Comparison of ENCODE assay signal across 21 cellular contexts in the genomic region with DNA sequence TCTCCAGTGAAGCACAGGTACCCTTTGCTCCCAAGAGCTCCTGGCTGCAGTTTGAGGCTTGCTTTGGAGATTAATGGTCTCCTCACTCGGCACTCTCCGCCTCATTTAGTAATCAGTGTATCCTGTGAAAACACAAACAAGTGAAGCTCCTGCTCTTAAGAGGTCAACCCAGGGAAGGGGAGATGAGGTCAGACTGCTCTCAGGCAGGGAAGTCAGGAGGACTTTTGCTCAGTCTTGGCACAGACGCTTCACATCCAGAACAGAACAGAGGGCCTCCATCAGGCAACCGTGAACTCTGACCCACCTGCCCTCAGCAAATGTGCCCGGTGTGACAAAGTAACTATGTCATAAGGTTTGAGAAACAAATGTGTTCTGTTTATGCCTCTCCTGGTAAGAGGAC.
A peak's percentile ranks its signal among the peaks of the same experiment; 100 is the strongest.
DNase-seq lines count a peak whose midpoint lies in the region; ATAC-seq, FAIRE-seq and TF ChIP-seq lines count a peak whose summit lies in the region.
"Had no signal": no experiment of that assay in that cellular context is flagged by ENCODE, and none has a peak within 500 bp of the region (broad histone marks: within the 10 kb centered on the region; RNA-seq: fewer than 3 reads in every experiment).

No MANE protein-coding gene starts in this region.

- no peaks in the 10 kb centered on the region for H3K36me3 ChIP-seq in Peyer's patch
- no peaks in the 10 kb centered on the region for H3K36me3 ChIP-seq in right lobe of liver
- no peaks in the 10 kb centered on the region for H3K36me3 ChIP-seq in small intestine (ENCODE audit: control insufficient read depth in 2 of 2, insufficient read depth in 2 of 2, low read length in 2 of 2)
- H3K36me3 ChIP-seq: BE2C, MG63, SJSA1 had no signal

- H3K27ac ChIP-seq in Peyer's patch (peak overlapping the region in 2 of 4 donors; percentile 50 to 60), right lobe of liver (no peak overlapping the region), small intestine (ENCODE audit: low read depth in 1 of 2, low read length in 1 of 2) (peak overlapping the region; percentile 59 to 80)
- H3K27ac ChIP-seq: A549, SJSA1 had no signal

- H3K4me1 ChIP-seq in Peyer's patch: peaks cover 0 to 14% (median 1%) of the 10 kb centered on the region in 4 donors
- H3K4me1 ChIP-seq in right lobe of liver: peaks cover 0 to 21% (median 8%) of the 10 kb centered on the region in 4 donors
- H3K4me1 ChIP-seq in small intestine (ENCODE audit: control insufficient read depth in 2 of 2, insufficient read depth in 1 of 2, low read depth in 1 of 2, low read length in 1 of 2): peaks cover 3 to 6% of the 10 kb centered on the region in 2 donors
- H3K4me1 ChIP-seq: A549, SJSA1 had no signal

- intact Hi-C loops in Right ventricle myocardium inferior (cut with DNase I) (no loop called here), cardiac septum (cut with DNase I) (no loop called here), right lobe of liver (cut with DNase I) (no loop called here)

- no peaks in the 10 kb centered on the region for H3K9me3 ChIP-seq in Peyer's patch
- H3K9me3 ChIP-seq in right lobe of liver: no peaks in the 10 kb centered on the region
- H3K9me3 ChIP-seq in small intestine (ENCODE audit: control insufficient read depth, low read depth): no peaks in the 10 kb centered on the region
- H3K9me3 ChIP-seq: A549, BE2C, MG63, SJSA1 had no signal

- DNase-seq in Right ventricle myocardium inferior (ENCODE audit: missing footprints): no peak
- DNase-seq in cardiac septum (ENCODE audit: low spot score): no peak
- DNase-seq in Peyer's patch: peak in 2 of 3 donors; percentile 55 to 66
- DNase-seq in right lobe of liver: peak in 2 of 3 donors; percentile 70 to 72
- peak; percentile 80 for DNase-seq in small intestine
- DNase-seq in stimulated activated naive CD4-positive, alpha-beta T cell treated with Interleukin-2 at 50 U/mL for 16 hours (lab: John Stamatoyannopoulos, UW): no peak
- DNase-seq: BE2C; DMS53; MG63; NCI-H1417; NCI-H1694 treated with DMSO at 0.1 percent for 48 hours; NCI-H446; NK-92 treated with Interleukin-12 subunit alpha and Interleukin-12 subunit beta, amount 100 ng/mL, for 24 hours had no signal

- ATAC-seq in Right ventricle myocardium inferior: peak; percentile 13
- peak; percentile 72 to 79 (median 76) for ATAC-seq in right lobe of liver
- ATAC-seq in HG02571 (IDR thresholded peaks at IDR 0.05; ENCODE audit: unreplicated experiment): no peak
- no peak for ATAC-seq in GM21360 (IDR thresholded peaks at IDR 0.05; ENCODE audit: unreplicated experiment)
- ATAC-seq: A549, Panc1 had no signal

- FAIRE-seq in small intestine (lab: Jason Lieb, UNC): no peak
- FAIRE-seq: A549, D721Med, GM19239, H54 had no signal

- TF ChIP-seq POLR2A in Peyer's patch (IDR thresholded peaks at IDR 0.05) (no peak), right lobe of liver (IDR thresholded peaks at IDR 0.05) (no peak)

- TF ChIP-seq CTCF in Peyer's patch (IDR thresholded peaks at IDR 0.05): no peak
- no peak for TF ChIP-seq CTCF in right lobe of liver (IDR thresholded peaks at IDR 0.05)

- H3K4me3 ChIP-seq in Peyer's patch (no peak overlapping the region), right lobe of liver (no peak overlapping the region), small intestine (ENCODE audit: low read depth in 1 of 2, low read length in 2 of 2) (no peak overlapping the region)
- H3K4me3 ChIP-seq: A549, MG63, SJSA1 had no signal

- 21% methylated on average over 4 of the region's 5 CpGs for WGBS in right lobe of liver (ENCODE audit: insufficient coverage, low coverage, low lambda C conversion rate, missing lambda C conversion rate)
- 30 to 62% (median 35%) methylated on average over 5 of the region's 5 CpGs for WGBS in small intestine, 3 donors

- H3K27me3 ChIP-seq in Peyer's patch: no peaks in the 10 kb centered on the region
- no peaks in the 10 kb centered on the region for H3K27me3 ChIP-seq in right lobe of liver
- H3K27me3 ChIP-seq in small intestine (ENCODE audit: control insufficient read depth in 2 of 2, insufficient read depth in 2 of 2, low read length in 2 of 2): no peaks in the 10 kb centered on the region
- H3K27me3 ChIP-seq: BE2C, MG63, SJSA1 had no signal

Comparison
In these comparisons a context has a peak if more than half of its experiments do, and no peak if none do; other contexts are left out.
1. ATAC-seq: peak in Right ventricle myocardium inferior (single experiment) and right lobe of liver (4 of 4); none in HG02571 (single experiment) and GM21360 (single experiment).
2. DNase-seq: peak in Peyer's patch (2 of 3), right lobe of liver (2 of 3) and small intestine (single experiment); none in Right ventricle myocardium inferior (single experiment), cardiac septum (single experiment) and stimulated activated naive CD4-positive, alpha-beta T cell treated with Interleukin-2 at 50 U/mL for 16 hours (single experiment).
3. H3K27ac ChIP-seq: peak in small intestine (2 of 2); none in right lobe of liver (0 of 3).